Comparison of ENCODE assay signal across 10 cellular contexts in genomic region chr1:45557422-45557944, GRCh38. TPM values are rescaled to one million over a fixed set of nuclear protein-coding genes. Genes with fewer than 3 reads are reported as not detected.
DNase-seq lines count a peak whose midpoint lies in the region; ATAC-seq and TF ChIP-seq lines count a peak whose summit lies in the region.
"Had no signal": no experiment of that assay in that cellular context is flagged by ENCODE, and none has a peak within 500 bp of the region (broad histone marks: within the 10 kb centered on the region; RNA-seq: fewer than 3 reads in every experiment).

No MANE protein-coding gene starts in this region.

- ATAC-seq in DND-41 (ENCODE audit: insufficient read depth, low read depth) (no peak), left colon (peak; percentile 25), GM21529 (IDR thresholded peaks at IDR 0.05; ENCODE audit: unreplicated experiment) (no peak), HG03342 (IDR thresholded peaks at IDR 0.05; ENCODE audit: unreplicated experiment) (no peak)
- no peak for ATAC-seq in activated CD8-positive, alpha-beta T cell treated with anti-CD3 and anti-CD28 coated beads for 36 hours

- no peak overlapping the region for H3K4me2 ChIP-seq in DND-41 (ENCODE audit: insufficient read depth, low read length)

- H3K79me2 ChIP-seq in DND-41 (ENCODE audit: insufficient read depth, low read length): peaks cover 56% of the 10 kb centered on the region

- peaks cover 3% of the 10 kb centered on the region for H3K4me1 ChIP-seq in DND-41 (ENCODE audit: insufficient read depth, low read length)
- H3K4me1 ChIP-seq in BE2C: no peaks in the 10 kb centered on the region

- H3K9me3 ChIP-seq in DND-41 (ENCODE audit: insufficient read depth, low read length, severe bottlenecking) (no peaks in the 10 kb centered on the region), BE2C (no peaks in the 10 kb centered on the region)

- POLR2A ChIA-PET in activated CD8-positive, alpha-beta T cell treated with anti-CD3 and anti-CD28 coated beads for 36 hours (lab: Charles Lee): interaction anchor here (0.6 to 2.1 kb wide), 4 partner anchors 11 to 39 kb away, joined by 3 to 12 read pairs (median 4); partner anchors contain the start of gene NASP

- H3K27ac ChIP-seq in 22Rv1 (0 out of 2 replicates have a peak overlapping the region, but pooled peaks have one; percentile 20), DND-41 (ENCODE audit: low read length) (peak overlapping the region; percentile 31; the same call in 1 of the 2 replicates)

- H3K27me3 Mint-ChIP-seq in activated CD8-positive, alpha-beta T cell treated with anti-CD3 and anti-CD28 coated beads for 36 hours: no peaks in the 10 kb centered on the region

- peaks cover 10% of the 10 kb centered on the region; the same call in 1 of the 2 replicates for H4K20me1 ChIP-seq in DND-41 (ENCODE audit: insufficient read depth, low read length)

- H3K36me3 ChIP-seq in DND-41 (ENCODE audit: insufficient read depth, low read length): peaks cover 45% of the 10 kb centered on the region
- H3K36me3 ChIP-seq in BE2C: peaks cover 9% of the 10 kb centered on the region

- TF ChIP-seq CTCF in 22Rv1 (IDR thresholded peaks at IDR 0.05) (no peak), DND-41 (IDR thresholded peaks at IDR 0.05; ENCODE audit: borderline replicate concordance, extremely low read depth, low read length, poor library complexity, severe bottlenecking) (no peak), BE2C (IDR thresholded peaks at IDR 0.05; ENCODE audit: low read depth, low read length) (no peak)
- TF ChIP-seq CTCF in activated CD8-positive, alpha-beta T cell treated with anti-CD3 and anti-CD28 coated beads for 36 hours (IDR thresholded peaks at IDR 0.05): no peak

- peaks cover 30% of the 10 kb centered on the region for H3K4me1 Mint-ChIP-seq in activated CD8-positive, alpha-beta T cell treated with anti-CD3 and anti-CD28 coated beads for 36 hours (ENCODE audit: low read depth)

- no peaks in the 10 kb centered on the region for H3K9me3 Mint-ChIP-seq in activated CD8-positive, alpha-beta T cell treated with anti-CD3 and anti-CD28 coated beads for 36 hours

- no peak overlapping the region for H3K4me3 ChIP-seq in DND-41 (ENCODE audit: low read depth in 1 of 2, low read length in 2 of 2)
- no peak overlapping the region for H3K4me3 ChIP-seq in BE2C (ENCODE audit: low read depth, low read length)

- CTCF ChIA-PET in activated CD8-positive, alpha-beta T cell treated with anti-CD3 and anti-CD28 coated beads for 36 hours (lab: Charles Lee): interaction anchor here (1.1 to 3.2 kb wide), 3 partner anchors 12 to 45 kb away, joined by 3 to 22 read pairs (median 8); no protein-coding TSS in a partner anchor

- H3K36me3 Mint-ChIP-seq in activated CD8-positive, alpha-beta T cell treated with anti-CD3 and anti-CD28 coated beads for 36 hours (ENCODE audit: low read depth): peaks cover 26% of the 10 kb centered on the region

- DNase-seq in DND-41 (no peak), left colon (no peak), CD1c-positive myeloid dendritic cell (ENCODE audit: extremely low spot score) (no peak), BE2C (no peak)
- DNase-seq in activated CD8-positive, alpha-beta T cell treated with anti-CD3 and anti-CD28 coated beads for 36 hours: no peak
- DNase-seq: activated gamma-delta T cell treated with Interleukin-2 at 50 U/mL for 16 hours, NCI-H510A treated with DMSO at 0.1 percent for 48 hours had no signal

- no peaks in the 10 kb centered on the region for H3K27me3 ChIP-seq in DND-41 (ENCODE audit: insufficient read depth, low read length, poor library complexity)
- no peaks in the 10 kb centered on the region for H3K27me3 ChIP-seq in BE2C

- H3K4me3 Mint-ChIP-seq in activated CD8-positive, alpha-beta T cell treated with anti-CD3 and anti-CD28 coated beads for 36 hours: no peak overlapping the region

- H3K9ac ChIP-seq in DND-41 (ENCODE audit: low read depth, low read length): no peak overlapping the region

- no peak overlapping the region for H2AFZ ChIP-seq in DND-41 (ENCODE audit: low read depth, low read length)

- intact Hi-C loops in activated CD8-positive, alpha-beta T cell treated with anti-CD3 and anti-CD28 coated beads for 36 hours (cut with micrococcal nuclease): no loop called here
- intact Hi-C loops in left colon (cut with DNase I, micrococcal nuclease): no loop called here

- peak overlapping the region; percentile 71 for H3K27ac Mint-ChIP-seq in activated CD8-positive, alpha-beta T cell treated with anti-CD3 and anti-CD28 coated beads for 36 hours

RNA-seq across cellular contexts. Expression of gene AKR1A1, which starts 6.9 kb away (rescaled TPM):
- 100 to 1,000 TPM; 184 to 186 TPM for total RNA-seq in activated CD8-positive, alpha-beta T cell treated with anti-CD3 and anti-CD28 coated beads for 36 hours
- 100 to 1,000 TPM; 186 to 220 TPM for total RNA-seq in left colon
- polyA plus RNA-seq in BE2C (2012; ENCODE audit: insufficient read depth, insufficient read length, low read depth): 183 TPM

RNA-seq across cellular contexts. Expression of gene NASP, which starts 26.4 kb away (rescaled TPM):
- 100 to 1,000 TPM; 227 to 246 TPM for total RNA-seq in activated CD8-positive, alpha-beta T cell treated with anti-CD3 and anti-CD28 coated beads for 36 hours
- 10 to 100 TPM; 41.3 to 48.7 TPM for total RNA-seq in left colon
- polyA plus RNA-seq in BE2C (2012; ENCODE audit: insufficient read depth, insufficient read length, low read depth): 36.6 TPM

RNA-seq across cellular contexts. Expression of gene PRDX1, which starts 35.8 kb away (rescaled TPM):
- 100 to 1,000 TPM; 547 to 553 TPM for total RNA-seq in activated CD8-positive, alpha-beta T cell treated with anti-CD3 and anti-CD28 coated beads for 36 hours
- total RNA-seq in left colon: 100 to 1,000 TPM; 286 to 299 TPM
- polyA plus RNA-seq in BE2C (2012; ENCODE audit: insufficient read depth, insufficient read length, low read depth): 149 TPM

RNA-seq across cellular contexts. Expression of gene MMACHC, which starts 57.4 kb away (rescaled TPM):
- total RNA-seq in activated CD8-positive, alpha-beta T cell treated with anti-CD3 and anti-CD28 coated beads for 36 hours: 1 to 10 TPM; 8.4 to 10.0 TPM
- total RNA-seq in left colon: 10 to 100 TPM in 1 of 2 donors, 1 to 10 TPM in 1; 8.4 to 15.9 TPM
- 5.3 TPM for polyA plus RNA-seq in BE2C (2012; ENCODE audit: insufficient read depth, insufficient read length, low read depth)

RNA-seq across cellular contexts. Expression of gene CCDC163, which starts 57.6 kb away (rescaled TPM):
- 1 to 10 TPM; 5.6 to 7.1 TPM for total RNA-seq in activated CD8-positive, alpha-beta T cell treated with anti-CD3 and anti-CD28 coated beads for 36 hours
- total RNA-seq in left colon: 1 to 10 TPM; 1.6 to 3.5 TPM
- 0.85 TPM for polyA plus RNA-seq in BE2C (2012; ENCODE audit: insufficient read depth, insufficient read length, low read depth)

Comparison
In these comparisons a context has a peak if more than half of its experiments do, and no peak if none do; other contexts are left out.
1. RNA of gene NASP, which starts 26.4 kb away (total RNA-seq): 227 to 246 TPM in activated CD8-positive, alpha-beta T cell treated with anti-CD3 and anti-CD28 coated beads for 36 hours; 41.3 to 48.7 TPM in left colon; every median in the first group is over 4 times any median in the second.